21 cellular contexts compared by ENCODE assay signal in the genomic region with DNA sequence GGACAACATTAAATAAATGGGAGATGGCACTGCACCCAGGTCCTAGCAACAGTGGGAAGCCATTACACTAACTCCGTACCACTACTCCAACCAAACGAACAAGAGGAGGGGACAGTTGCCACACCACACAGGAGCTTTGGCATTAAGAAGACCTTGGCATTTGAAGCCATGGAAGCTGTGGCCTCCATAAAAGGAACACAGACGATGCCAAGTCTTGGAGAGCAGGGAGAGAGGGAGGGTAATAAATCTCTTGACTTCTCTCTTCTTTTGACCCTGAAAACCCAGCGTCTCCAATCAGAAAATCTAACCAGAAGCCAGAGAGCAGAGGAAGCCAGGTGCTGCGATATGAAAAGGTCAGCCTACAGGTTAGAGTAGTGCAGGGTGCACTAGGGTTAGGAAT.
"Had no signal": no experiment of that assay in that cellular context is flagged by ENCODE, and none has a peak within 500 bp of the region (broad histone marks: within the 10 kb centered on the region; RNA-seq: fewer than 3 reads in every experiment).

No MANE protein-coding gene starts in this region.

- H3K27me3 Mint-ChIP-seq: activated B cell treated with CpG ODN at 0.5 μM for 24 hours; activated naive CD8-positive, alpha-beta T cell had no signal

- H3K4me3 Mint-ChIP-seq: activated B cell treated with CpG ODN at 0.5 μM for 24 hours; activated CD8-positive, alpha-beta T cell treated with anti-CD3 and anti-CD28 coated beads, Interleukin-2, amount 10 ng/mL, durations not matched to agents 7 days and 5 days; activated naive CD8-positive, alpha-beta T cell; naive thymus-derived CD4-positive, alpha-beta T cell had no signal

- H3K4me1 Mint-ChIP-seq: activated B cell treated with CpG ODN at 0.5 μM for 24 hours; naive thymus-derived CD4-positive, alpha-beta T cell had no signal

- H3K79me2 ChIP-seq: parathyroid adenoma had no signal

- H3K27ac Mint-ChIP-seq: activated B cell treated with CpG ODN at 0.5 μM for 24 hours; activated CD8-positive, alpha-beta T cell treated with anti-CD3 and anti-CD28 coated beads, Interleukin-2, amount 10 ng/mL, durations not matched to agents 7 days and 5 days; activated naive CD8-positive, alpha-beta T cell; naive thymus-derived CD4-positive, alpha-beta T cell had no signal

- H3K36me3 Mint-ChIP-seq: activated naive CD8-positive, alpha-beta T cell; naive thymus-derived CD4-positive, alpha-beta T cell had no signal

- H3K27me3 ChIP-seq: cardiac muscle cell, gastrocnemius medialis, heart right ventricle, upper lobe of left lung had no signal

- H3K27ac ChIP-seq: cardiac muscle cell, gastrocnemius medialis, parathyroid adenoma had no signal

- H3K9me3 Mint-ChIP-seq: activated B cell treated with CpG ODN at 0.5 μM for 24 hours had no signal

- H3K9me3 ChIP-seq: gastrocnemius medialis, heart right ventricle, upper lobe of left lung had no signal

- H3K4me3 ChIP-seq: cardiac muscle cell, coronary artery, gastrocnemius medialis, heart right ventricle, lung, skin epidermis, upper lobe of left lung had no signal

- H2AFZ ChIP-seq: parathyroid adenoma had no signal

- DNase-seq: activated B cell treated with CpG ODN at 0.5 μM for 24 hours; activated CD4-positive, alpha-beta T cell treated with anti-CD3 and anti-CD28 coated beads for 48 hours; activated CD8-positive, alpha-beta memory T cell treated with anti-CD3 and anti-CD28 coated beads, Interleukin-2, amount 50 U/mL, for 4 hours; activated CD8-positive, alpha-beta T cell treated with anti-CD3 and anti-CD28 coated beads, Interleukin-2, amount 10 ng/mL, durations not matched to agents 7 days and 5 days; activated gamma-delta T cell treated with Interleukin-2 at 50 U/mL for 16 hours; activated T-cell treated with anti-CD3 and anti-CD28 coated beads, Interleukin-2, amount 50 U/mL, for 48 hours; effector CD4-positive, alpha-beta T cell; gastrocnemius medialis; heart right ventricle; naive thymus-derived CD4-positive, alpha-beta T cell; stimulated activated CD4-positive, alpha-beta T cell treated with anti-CD3 and anti-CD28 coated beads, Interleukin-4, amount 100 ng/mL, for 24 hours; stimulated activated naive CD4-positive, alpha-beta T cell treated with Interleukin-2 at 50 U/mL for 16 hours; T-helper 2 cell; upper lobe of left lung had no signal

- H3K36me3 ChIP-seq: cardiac muscle cell, gastrocnemius medialis, heart right ventricle, upper lobe of left lung had no signal

- H3K4me1 ChIP-seq: gastrocnemius medialis, parathyroid adenoma, upper lobe of left lung had no signal

- H3K9ac ChIP-seq: parathyroid adenoma had no signal

- FAIRE-seq: TTC549 had no signal
